ENCODE assay signal across 34 cellular contexts in the genomic region with DNA sequence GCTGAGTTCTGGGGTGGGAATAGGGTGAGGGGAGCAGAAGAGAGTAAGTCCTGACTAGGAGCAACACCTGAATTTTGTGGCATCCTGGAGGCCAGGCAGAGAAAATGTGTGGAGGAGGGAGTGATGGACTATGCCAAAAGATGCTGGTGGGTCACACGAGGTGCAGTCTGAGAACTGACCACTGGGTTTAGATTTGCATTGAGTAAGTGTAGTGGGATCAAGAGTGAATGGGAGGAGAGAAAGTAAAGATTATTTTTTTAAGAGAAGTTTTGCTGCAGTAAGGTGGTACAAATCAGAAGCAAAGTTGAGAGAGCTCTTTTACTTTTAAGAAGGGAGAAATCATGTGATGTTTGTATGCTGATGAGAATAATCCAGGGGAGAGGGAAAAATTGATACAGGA.
"Had no signal": no experiment of that assay in that cellular context is flagged by ENCODE, and none has a peak within 500 bp of the region (broad histone marks: within the 10 kb centered on the region; RNA-seq: fewer than 3 reads in every experiment).

No MANE protein-coding gene starts in this region.

- H3K4me1 ChIP-seq: Peyer's patch, SJSA1 had no signal

- H3K27me3 ChIP-seq: Peyer's patch, SJSA1 had no signal

- ATAC-seq: activated CD4-positive, alpha-beta T cell treated with anti-CD3 and anti-CD28 coated beads for 36 hours; activated CD4-positive, CD25-positive, alpha-beta regulatory T cell treated with anti-CD3 and anti-CD28 coated beads, Interleukin-2, amount 50 U/mL, for 24 hours; activated CD8-positive, alpha-beta memory T cell treated with anti-CD3 and anti-CD28 coated beads, Interleukin-2, amount 10 ng/mL, durations not matched to agents 7 days and 5 days; activated naive CD8-positive, alpha-beta T cell treated with anti-CD3 and anti-CD28 coated beads, Interleukin-2, amount 50 U/mL, for 24 hours; PC-3 had no signal

- H3K9me3 ChIP-seq: Peyer's patch, SJSA1, SK-N-SH had no signal

- H3K9me3 Mint-ChIP-seq: activated CD4-positive, alpha-beta memory T cell treated with anti-CD3 and anti-CD28 coated beads, Interleukin-2, amount 10 ng/mL, durations not matched to agents 7 days and 5 days; activated naive CD4-positive, alpha-beta T cell treated with anti-CD3 and anti-CD28 coated beads, Interleukin-2, amount 10 ng/mL, durations not matched to agents 7 days and 5 days; T-helper 2 cell treated with Interferon-gamma antibody and Interleukin-4, amounts not matched to agents 5 μg/mL and 100 μg/mL, for 36 hours had no signal

- H3K36me3 Mint-ChIP-seq: activated CD8-positive, alpha-beta memory T cell treated with anti-CD3 and anti-CD28 coated beads, Interleukin-2, amount 10 ng/mL, durations not matched to agents 7 days and 5 days; activated naive CD4-positive, alpha-beta T cell treated with anti-CD3 and anti-CD28 coated beads, Interleukin-2, amount 10 ng/mL, durations not matched to agents 7 days and 5 days; activated naive CD8-positive, alpha-beta T cell; brain had no signal

- DNase-seq: activated CD4-positive, alpha-beta memory T cell treated with anti-CD3 and anti-CD28 coated beads, Interleukin-2, amount 10 ng/mL, durations not matched to agents 7 days and 5 days; activated CD4-positive, alpha-beta T cell treated with anti-CD3 and anti-CD28 coated beads for 36 hours; activated CD8-positive, alpha-beta memory T cell treated with anti-CD3 and anti-CD28 coated beads for 24 hours; activated CD8-positive, alpha-beta memory T cell treated with anti-CD3 and anti-CD28 coated beads, Interleukin-2, amount 10 ng/mL, durations not matched to agents 7 days and 5 days; activated CD8-positive, alpha-beta memory T cell treated with anti-CD3 and anti-CD28 coated beads, Interleukin-2, amount 50 U/mL, for 48 hours; activated effector memory CD4-positive, alpha-beta T cell treated with Interleukin-2 at 50 U/mL for 16 hours; activated naive CD4-positive, alpha-beta T cell treated with anti-CD3 and anti-CD28 coated beads, Interleukin-2, amount 10 ng/mL, durations not matched to agents 7 days and 5 days; activated naive CD8-positive, alpha-beta T cell treated with anti-CD3 and anti-CD28 coated beads, Interleukin-2, amount 50 U/mL, for 24 hours; activated T-cell treated with anti-CD3 and anti-CD28 coated beads, Interleukin-2, amount 50 U/mL, for 48 hours; anterior cingulate cortex; caudate nucleus; cerebellar nuclear complex; NCI-H1092 treated with DMSO at 0.1 percent for 48 hours; NCI-H1417; NCI-H146; NCI-H187; NCI-H2029 treated with DMSO at 0.1 percent for 48 hours; NCI-H2107; NCI-H2171; NCI-H510A; NCI-H526; NCI-H748 treated with DMSO at 0.1 percent for 48 hours; NK-92 treated with Interleukin-12 subunit alpha and Interleukin-12 subunit beta, amount 100 ng/mL, for 24 hours; PC-3; Peyer's patch; RPMI8226; SHP77 treated with DMSO at 0.1 percent for 48 hours; SK-N-SH had no signal

- H3K36me3 ChIP-seq: Peyer's patch, SJSA1 had no signal

- H3K4me3 ChIP-seq: Peyer's patch, SJSA1 had no signal

- H3K4me2 ChIP-seq: SK-N-SH had no signal

- H3K4me3 Mint-ChIP-seq: activated CD4-positive, alpha-beta memory T cell treated with anti-CD3 and anti-CD28 coated beads, Interleukin-2, amount 10 ng/mL, durations not matched to agents 7 days and 5 days; activated CD4-positive, alpha-beta T cell treated with anti-CD3 and anti-CD28 coated beads for 36 hours; activated CD8-positive, alpha-beta memory T cell treated with anti-CD3 and anti-CD28 coated beads, Interleukin-2, amount 10 ng/mL, durations not matched to agents 7 days and 5 days; activated naive CD4-positive, alpha-beta T cell treated with anti-CD3 and anti-CD28 coated beads, Interleukin-2, amount 10 ng/mL, durations not matched to agents 7 days and 5 days; activated naive CD8-positive, alpha-beta T cell; activated naive CD8-positive, alpha-beta T cell treated with anti-CD3 and anti-CD28 coated beads, Interleukin-2, amount 50 U/mL, for 24 hours; brain; T-helper 1 cell treated with Interleukin-12 subunit alpha and Interleukin-12 subunit beta and Interleukin-4 antibody, amounts not matched to agents 30 μg/mL and 1 μg/mL, for 36 hours; T-helper 2 cell treated with Interferon-gamma antibody and Interleukin-4, amounts not matched to agents 5 μg/mL and 100 μg/mL, for 36 hours had no signal

- H3K9ac ChIP-seq: SK-N-SH had no signal

- H3K27me3 Mint-ChIP-seq: activated naive CD8-positive, alpha-beta T cell; activated naive CD8-positive, alpha-beta T cell treated with anti-CD3 and anti-CD28 coated beads, Interleukin-2, amount 50 U/mL, for 24 hours; brain had no signal

- H3K27ac Mint-ChIP-seq: activated CD4-positive, alpha-beta memory T cell treated with anti-CD3 and anti-CD28 coated beads, Interleukin-2, amount 10 ng/mL, durations not matched to agents 7 days and 5 days; activated CD4-positive, alpha-beta T cell treated with anti-CD3 and anti-CD28 coated beads for 36 hours; activated CD8-positive, alpha-beta memory T cell treated with anti-CD3 and anti-CD28 coated beads, Interleukin-2, amount 10 ng/mL, durations not matched to agents 7 days and 5 days; activated naive CD4-positive, alpha-beta T cell treated with anti-CD3 and anti-CD28 coated beads, Interleukin-2, amount 10 ng/mL, durations not matched to agents 7 days and 5 days; activated naive CD8-positive, alpha-beta T cell; activated naive CD8-positive, alpha-beta T cell treated with anti-CD3 and anti-CD28 coated beads, Interleukin-2, amount 50 U/mL, for 24 hours; brain; T-helper 1 cell treated with Interleukin-12 subunit alpha and Interleukin-12 subunit beta and Interleukin-4 antibody, amounts not matched to agents 30 μg/mL and 1 μg/mL, for 36 hours; T-helper 2 cell treated with Interferon-gamma antibody and Interleukin-4, amounts not matched to agents 5 μg/mL and 100 μg/mL, for 36 hours had no signal

- H3K27ac ChIP-seq: Peyer's patch, SJSA1 had no signal
